In genomic region chr5:1743769-1744085, GRCh38 we compare ENCODE assay signal across 1 cellular context.
TF ChIP-seq lines count a peak whose summit lies in the region.

No MANE protein-coding gene starts in this region.

TF ChIP-seq in WTC11, 78 proteins besides CTCF, POLR2A, EP300 and RAD21 (continued from another document):
- TF ChIP-seq, protein P1, sequence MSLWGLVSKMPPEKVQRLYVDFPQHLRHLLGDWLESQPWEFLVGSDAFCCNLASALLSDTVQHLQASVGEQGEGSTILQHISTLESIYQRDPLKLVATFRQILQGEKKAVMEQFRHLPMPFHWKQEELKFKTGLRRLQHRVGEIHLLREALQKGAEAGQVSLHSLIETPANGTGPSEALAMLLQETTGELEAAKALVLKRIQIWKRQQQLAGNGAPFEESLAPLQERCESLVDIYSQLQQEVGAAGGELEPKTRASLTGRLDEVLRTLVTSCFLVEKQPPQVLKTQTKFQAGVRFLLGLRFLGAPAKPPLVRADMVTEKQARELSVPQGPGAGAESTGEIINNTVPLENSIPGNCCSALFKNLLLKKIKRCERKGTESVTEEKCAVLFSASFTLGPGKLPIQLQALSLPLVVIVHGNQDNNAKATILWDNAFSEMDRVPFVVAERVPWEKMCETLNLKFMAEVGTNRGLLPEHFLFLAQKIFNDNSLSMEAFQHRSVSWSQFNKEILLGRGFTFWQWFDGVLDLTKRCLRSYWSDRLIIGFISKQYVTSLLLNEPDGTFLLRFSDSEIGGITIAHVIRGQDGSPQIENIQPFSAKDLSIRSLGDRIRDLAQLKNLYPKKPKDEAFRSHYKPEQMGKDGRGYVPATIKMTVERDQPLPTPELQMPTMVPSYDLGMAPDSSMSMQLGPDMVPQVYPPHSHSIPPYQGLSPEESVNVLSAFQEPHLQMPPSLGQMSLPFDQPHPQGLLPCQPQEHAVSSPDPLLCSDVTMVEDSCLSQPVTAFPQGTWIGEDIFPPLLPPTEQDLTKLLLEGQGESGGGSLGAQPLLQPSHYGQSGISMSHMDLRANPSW (CRISPR knock-in tag; conservative IDR thresholded peaks at IDR 0.05; ENCODE audit: low read depth) = no peak
- TF ChIP-seq ZNF121 (CRISPR knock-in tag; IDR thresholded peaks at IDR 0.05) (no peak), ZMAT4 (CRISPR knock-in tag; IDR thresholded peaks at IDR 0.05) (no peak), ZNF219 (CRISPR knock-in tag; IDR thresholded peaks at IDR 0.05; ENCODE audit: borderline replicate concordance) (no peak), NR3C1 (CRISPR knock-in tag; conservative IDR thresholded peaks at IDR 0.05; ENCODE audit: low read depth) (no peak)
- TF ChIP-seq, protein P2, sequence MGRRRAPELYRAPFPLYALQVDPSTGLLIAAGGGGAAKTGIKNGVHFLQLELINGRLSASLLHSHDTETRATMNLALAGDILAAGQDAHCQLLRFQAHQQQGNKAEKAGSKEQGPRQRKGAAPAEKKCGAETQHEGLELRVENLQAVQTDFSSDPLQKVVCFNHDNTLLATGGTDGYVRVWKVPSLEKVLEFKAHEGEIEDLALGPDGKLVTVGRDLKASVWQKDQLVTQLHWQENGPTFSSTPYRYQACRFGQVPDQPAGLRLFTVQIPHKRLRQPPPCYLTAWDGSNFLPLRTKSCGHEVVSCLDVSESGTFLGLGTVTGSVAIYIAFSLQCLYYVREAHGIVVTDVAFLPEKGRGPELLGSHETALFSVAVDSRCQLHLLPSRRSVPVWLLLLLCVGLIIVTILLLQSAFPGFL (CRISPR knock-in tag; IDR thresholded peaks at IDR 0.05; ENCODE audit: borderline replicate concordance) = no peak
- TF ChIP-seq, protein P3, sequence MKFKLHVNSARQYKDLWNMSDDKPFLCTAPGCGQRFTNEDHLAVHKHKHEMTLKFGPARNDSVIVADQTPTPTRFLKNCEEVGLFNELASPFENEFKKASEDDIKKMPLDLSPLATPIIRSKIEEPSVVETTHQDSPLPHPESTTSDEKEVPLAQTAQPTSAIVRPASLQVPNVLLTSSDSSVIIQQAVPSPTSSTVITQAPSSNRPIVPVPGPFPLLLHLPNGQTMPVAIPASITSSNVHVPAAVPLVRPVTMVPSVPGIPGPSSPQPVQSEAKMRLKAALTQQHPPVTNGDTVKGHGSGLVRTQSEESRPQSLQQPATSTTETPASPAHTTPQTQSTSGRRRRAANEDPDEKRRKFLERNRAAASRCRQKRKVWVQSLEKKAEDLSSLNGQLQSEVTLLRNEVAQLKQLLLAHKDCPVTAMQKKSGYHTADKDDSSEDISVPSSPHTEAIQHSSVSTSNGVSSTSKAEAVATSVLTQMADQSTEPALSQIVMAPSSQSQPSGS (CRISPR knock-in tag; IDR thresholded peaks at IDR 0.05; ENCODE audit: borderline replicate concordance, low read depth) = no peak
